Comparison of ENCODE assay signal across 16 cellular contexts in genomic region chr5:158718738-158719505, GRCh38.
DNase-seq lines count a peak whose midpoint lies in the region; ATAC-seq and TF ChIP-seq lines count a peak whose summit lies in the region.
"Had no signal": no experiment of that assay in that cellular context is flagged by ENCODE, and none has a peak within 500 bp of the region (broad histone marks: within the 10 kb centered on the region; RNA-seq: fewer than 3 reads in every experiment).

No MANE protein-coding gene starts in this region.

- no peak overlapping the region for H3K4me3 Mint-ChIP-seq in activated naive CD8-positive, alpha-beta T cell treated with anti-CD3 and anti-CD28 coated beads, Interleukin-2, amount 50 U/mL, for 24 hours

- H3K27me3 Mint-ChIP-seq in activated naive CD8-positive, alpha-beta T cell treated with anti-CD3 and anti-CD28 coated beads, Interleukin-2, amount 50 U/mL, for 24 hours = peaks cover 2% of the 10 kb centered on the region

- no peaks in the 10 kb centered on the region for H3K9me3 Mint-ChIP-seq in activated naive CD8-positive, alpha-beta T cell treated with anti-CD3 and anti-CD28 coated beads, Interleukin-2, amount 50 U/mL, for 24 hours

- H3K36me3 Mint-ChIP-seq in activated naive CD8-positive, alpha-beta T cell treated with anti-CD3 and anti-CD28 coated beads, Interleukin-2, amount 50 U/mL, for 24 hours (ENCODE audit: low read depth) = no peaks in the 10 kb centered on the region

- H3K27ac Mint-ChIP-seq in activated naive CD8-positive, alpha-beta T cell treated with anti-CD3 and anti-CD28 coated beads, Interleukin-2, amount 50 U/mL, for 24 hours = no peak overlapping the region

- H3K4me3 ChIP-seq in choroid plexus epithelial cell (ENCODE audit: low read depth, low read length) = no peak overlapping the region
- H3K4me3 ChIP-seq: BLaER1 treated with 17β-estradiol and CSF1 and Interleukin-3, amounts not matched to agents 10 nM and 100 nM; breast epithelium; esophagus squamous epithelium; testis had no signal

- peak; percentile 62 for ATAC-seq in omental fat pad (ENCODE audit: low FRiP score)
- ATAC-seq in activated naive CD8-positive, alpha-beta T cell treated with anti-CD3 and anti-CD28 coated beads, Interleukin-2, amount 50 U/mL, for 24 hours = no peak

- TF ChIP-seq POLR2A in erythroblast (IDR thresholded peaks at IDR 0.05; ENCODE audit: low read length) = no peak

- TF ChIP-seq CTCF in AG09319 (IDR thresholded peaks at IDR 0.05; ENCODE audit: low read depth, low read length) (no peak), choroid plexus epithelial cell (conservative IDR thresholded peaks at IDR 0.05; ENCODE audit: low read depth, low read length) (no peak), omental fat pad (IDR thresholded peaks at IDR 0.05) (no peak)

- DNase-seq in AG09319 (ENCODE audit: extremely low read depth, low read depth) (peak; percentile 70), M059J (ENCODE audit: low read depth) (peak; percentile 30), choroid plexus epithelial cell (ENCODE audit: low read depth) (peak; percentile 94), omental fat pad (ENCODE audit: low spot score) (no peak), NCI-H748 (lab: John Stamatoyannopoulos, UW; ENCODE audit: unreplicated experiment) (no peak), erythroblast (lab: John Stamatoyannopoulos, UW) (no peak), GM19240 (ENCODE audit: insufficient read length, low spot score) (no peak)
- no peak for DNase-seq in activated naive CD8-positive, alpha-beta T cell treated with anti-CD3 and anti-CD28 coated beads, Interleukin-2, amount 50 U/mL, for 24 hours
- DNase-seq: activated CD4-positive, alpha-beta T cell treated with anti-CD3 and anti-CD28 coated beads, Interleukin-2, amount 50 U/mL, for 1 hour; activated naive CD4-positive, alpha-beta T cell; activated T-cell treated with anti-CD3 and anti-CD28 coated beads for 4 hours; esophagus squamous epithelium; NCI-H82; testis had no signal

- H3K4me1 Mint-ChIP-seq in activated naive CD8-positive, alpha-beta T cell treated with anti-CD3 and anti-CD28 coated beads, Interleukin-2, amount 50 U/mL, for 24 hours = no peaks in the 10 kb centered on the region

Comparison
In these comparisons a context has a peak if more than half of its experiments do, and no peak if none do; other contexts are left out.
1. DNase-seq: peak in AG09319 (single experiment), M059J (single experiment) and choroid plexus epithelial cell (single experiment); none in omental fat pad (single experiment), activated naive CD8-positive, alpha-beta T cell treated with anti-CD3 and anti-CD28 coated beads, Interleukin-2, amount 50 U/mL, for 24 hours (single experiment), NCI-H748 (single experiment), erythroblast (0 of 2) and GM19240 (single experiment).